ENCODE assay signal across 15 cellular contexts in the genomic region with DNA sequence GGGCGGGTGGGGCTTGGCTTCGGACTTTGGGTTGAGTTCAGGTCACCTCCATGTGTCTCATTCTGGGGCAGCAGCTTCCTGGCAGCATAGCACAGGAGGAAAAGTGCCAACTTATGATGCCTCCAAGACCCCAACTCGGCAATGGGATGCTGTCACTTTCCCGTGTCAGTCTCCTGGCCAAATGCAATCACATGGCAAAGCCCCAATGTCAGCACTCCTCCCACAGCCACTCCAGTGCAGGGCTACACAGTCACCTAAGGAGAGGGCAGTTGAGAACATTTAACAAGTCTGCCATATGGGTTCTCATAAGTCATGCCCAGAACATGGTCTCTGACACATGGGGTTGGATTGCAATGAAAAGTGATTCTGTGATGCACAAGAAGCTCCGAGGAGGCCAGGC. TPM values are rescaled to one million over a fixed set of nuclear protein-coding genes. Genes with fewer than 3 reads are reported as not detected.
A peak's percentile ranks its signal among the peaks of the same experiment; 100 is the strongest.
DNase-seq lines count a peak whose midpoint lies in the region; ATAC-seq, FAIRE-seq and TF ChIP-seq lines count a peak whose summit lies in the region.
"Had no signal": no experiment of that assay in that cellular context is flagged by ENCODE, and none has a peak within 500 bp of the region (broad histone marks: within the 10 kb centered on the region; RNA-seq: fewer than 3 reads in every experiment).

No MANE protein-coding gene starts in this region.

- POLR2A ChIA-PET in MCF 10A (lab: Yijun Ruan, JAX): interaction anchor here (0.6 to 12.3 kb wide), 8 partner anchors 8 to 284 kb away, joined by 3 to 171 read pairs (median 35); a partner anchor contains a TSS

- no peak overlapping the region for H3K4me3 Mint-ChIP-seq in activated CD8-positive, alpha-beta memory T cell treated with anti-CD3 and anti-CD28 coated beads, Interleukin-2, amount 10 ng/mL, durations not matched to agents 7 days and 5 days
- H3K4me3 Mint-ChIP-seq in MCF 10A (ENCODE audit: unreplicated experiment): peak overlapping the region; percentile 76
- H3K4me3 Mint-ChIP-seq: activated CD8-positive, alpha-beta T cell treated with anti-CD3 and anti-CD28 coated beads for 36 hours; brain; neural progenitor cell; stimulated activated naive CD8-positive, alpha-beta T cell treated with anti-CD3 and anti-CD28 coated beads, Interleukin-15, amount 100 ng/mL, for 72 hours had no signal

- intact Hi-C loops in MCF 10A (cut with micrococcal nuclease): loop anchor here (2.0 kb wide), 1 partner anchor 14 kb away; no protein-coding TSS in a partner anchor
- intact Hi-C loops in left cardiac atrium (cut with DNase I): no loop called here
- intact Hi-C loops in lower leg skin (cut with DNase I; ENCODE audit: low total_unique reads): no loop called here

- no peak for ATAC-seq in activated CD8-positive, alpha-beta memory T cell treated with anti-CD3 and anti-CD28 coated beads, Interleukin-2, amount 10 ng/mL, durations not matched to agents 7 days and 5 days
- ATAC-seq in left cardiac atrium (peak; percentile 91 to 92), GM21528 (IDR thresholded peaks at IDR 0.05; ENCODE audit: low FRiP score, unreplicated experiment) (no peak)
- ATAC-seq: activated CD8-positive, alpha-beta T cell treated with anti-CD3 and anti-CD28 coated beads for 36 hours; stimulated activated naive CD8-positive, alpha-beta T cell treated with anti-CD3 and anti-CD28 coated beads, Interleukin-15, amount 100 ng/mL, for 72 hours had no signal

- H3K4me3 ChIP-seq in lower leg skin (ENCODE audit: low read depth, poor library complexity, severe bottlenecking): no peak overlapping the region
- H3K4me3 ChIP-seq: neural progenitor cell had no signal

- H3K9me3 Mint-ChIP-seq in activated CD8-positive, alpha-beta memory T cell treated with anti-CD3 and anti-CD28 coated beads, Interleukin-2, amount 10 ng/mL, durations not matched to agents 7 days and 5 days (ENCODE audit: low read depth): no peaks in the 10 kb centered on the region
- H3K9me3 Mint-ChIP-seq in MCF 10A (ENCODE audit: unreplicated experiment): no peaks in the 10 kb centered on the region
- H3K9me3 Mint-ChIP-seq: activated CD8-positive, alpha-beta T cell treated with anti-CD3 and anti-CD28 coated beads for 36 hours; neural progenitor cell; stimulated activated naive CD8-positive, alpha-beta T cell treated with anti-CD3 and anti-CD28 coated beads, Interleukin-15, amount 100 ng/mL, for 72 hours had no signal

- H3K27me3 Mint-ChIP-seq in activated CD8-positive, alpha-beta memory T cell treated with anti-CD3 and anti-CD28 coated beads, Interleukin-2, amount 10 ng/mL, durations not matched to agents 7 days and 5 days: no peaks in the 10 kb centered on the region
- H3K27me3 Mint-ChIP-seq in MCF 10A (ENCODE audit: insufficient read depth, unreplicated experiment): no peaks in the 10 kb centered on the region
- H3K27me3 Mint-ChIP-seq: activated CD8-positive, alpha-beta T cell treated with anti-CD3 and anti-CD28 coated beads for 36 hours; stimulated activated naive CD8-positive, alpha-beta T cell treated with anti-CD3 and anti-CD28 coated beads, Interleukin-15, amount 100 ng/mL, for 72 hours had no signal

- no peak overlapping the region for H3K27ac Mint-ChIP-seq in activated CD8-positive, alpha-beta memory T cell treated with anti-CD3 and anti-CD28 coated beads, Interleukin-2, amount 10 ng/mL, durations not matched to agents 7 days and 5 days
- H3K27ac Mint-ChIP-seq in MCF 10A (ENCODE audit: low read depth, unreplicated experiment): peak overlapping the region; percentile 100
- H3K27ac Mint-ChIP-seq: activated CD8-positive, alpha-beta T cell treated with anti-CD3 and anti-CD28 coated beads for 36 hours; stimulated activated naive CD8-positive, alpha-beta T cell treated with anti-CD3 and anti-CD28 coated beads, Interleukin-15, amount 100 ng/mL, for 72 hours had no signal

- H3K4me1 Mint-ChIP-seq in activated CD8-positive, alpha-beta memory T cell treated with anti-CD3 and anti-CD28 coated beads, Interleukin-2, amount 10 ng/mL, durations not matched to agents 7 days and 5 days: peaks cover 21% of the 10 kb centered on the region
- H3K4me1 Mint-ChIP-seq in MCF 10A (ENCODE audit: insufficient read depth, unreplicated experiment): peaks cover 45% of the 10 kb centered on the region

- peak; percentile 47 for DNase-seq in activated CD8-positive, alpha-beta memory T cell treated with anti-CD3 and anti-CD28 coated beads for 24 hours
- DNase-seq in activated CD8-positive, alpha-beta memory T cell treated with anti-CD3 and anti-CD28 coated beads, Interleukin-2, amount 10 ng/mL, durations not matched to agents 7 days and 5 days: no peak
- peak; percentile 27 for DNase-seq in MCF 10A (ENCODE audit: unreplicated experiment)
- DNase-seq in left cardiac atrium: peak; percentile 71
- DNase-seq in DMS79 (lab: John Stamatoyannopoulos, UW): no peak
- no peak for DNase-seq in frontal cortex (ENCODE audit: low spot score in 2 of 2)
- DNase-seq in lower leg skin (ENCODE audit: low spot score in 2 of 2): no peak
- DNase-seq: activated CD8-positive, alpha-beta T cell treated with anti-CD3 and anti-CD28 coated beads for 36 hours; activated effector memory CD4-positive, alpha-beta T cell treated with Interleukin-2 at 50 U/mL for 16 hours; Caco-2; stimulated activated naive CD8-positive, alpha-beta T cell treated with anti-CD3 and anti-CD28 coated beads, Interleukin-15, amount 100 ng/mL, for 72 hours had no signal

- CTCF ChIA-PET in activated CD8-positive, alpha-beta memory T cell treated with anti-CD3 and anti-CD28 coated beads, Interleukin-2, amount 10 ng/mL, durations not matched to agents 7 days and 5 days (lab: Charles Lee): interaction anchor here (0.5 to 0.8 kb wide), 2 partner anchors 16 to 179 kb away, joined by 3 read pairs; no protein-coding TSS in a partner anchor
- CTCF ChIA-PET in MCF 10A (lab: Yijun Ruan, JAX): interaction anchor here (0.6 to 3.2 kb wide), 8 partner anchors 8 to 341 kb away, joined by 3 to 25 read pairs (median 4); a partner anchor contains a TSS

- BruUV-seq in MCF 10A (replicated peaks; lab: Mats Ljungman, UMichigan): no TSS peak

- TF ChIP-seq POLR2A in lower leg skin (IDR thresholded peaks at IDR 0.05): no peak

- 42 to 53% methylated on average over 5 of the region's 5 CpGs for WGBS in lower leg skin, 2 donors

- peaks cover 29% of the 10 kb centered on the region for H3K36me3 Mint-ChIP-seq in activated CD8-positive, alpha-beta memory T cell treated with anti-CD3 and anti-CD28 coated beads, Interleukin-2, amount 10 ng/mL, durations not matched to agents 7 days and 5 days
- peaks cover 63% of the 10 kb centered on the region for H3K36me3 Mint-ChIP-seq in MCF 10A (ENCODE audit: insufficient read depth, unreplicated experiment)
- H3K36me3 Mint-ChIP-seq: brain had no signal

- no peak for TF ChIP-seq CTCF in MCF 10A (IDR thresholded peaks at IDR 0.05; ENCODE audit: unreplicated experiment)
- no peak for TF ChIP-seq CTCF in lower leg skin (IDR thresholded peaks at IDR 0.05)

- FAIRE-seq in frontal cortex (lab: Jason Lieb, UNC): no peak
- FAIRE-seq: A204.1 had no signal

RNA-seq across cellular contexts. Expression of a gene that starts 26.7 kb away (rescaled TPM):
- 10 to 100 TPM; 16.1 to 17.1 TPM for total RNA-seq in activated CD8-positive, alpha-beta memory T cell treated with anti-CD3 and anti-CD28 coated beads, Interleukin-2, amount 10 ng/mL, durations not matched to agents 7 days and 5 days
- total RNA-seq in MCF 10A (2022) (50.1 and 53.2 TPM in 2 replicates), left cardiac atrium (10 to 100 TPM; 18.4 to 28.7 TPM), frontal cortex (1.6 TPM), lower leg skin (10 to 100 TPM in 1 of 4 donors, 1 to 10 TPM in 3; 8.4 to 12.9 (median 9.5) TPM)

Comparison
In these comparisons a context has a peak if more than half of its experiments do, and no peak if none do; other contexts are left out.
1. DNase-seq: peak in activated CD8-positive, alpha-beta memory T cell treated with anti-CD3 and anti-CD28 coated beads for 24 hours (single experiment), MCF 10A (single experiment) and left cardiac atrium (single experiment); none in activated CD8-positive, alpha-beta memory T cell treated with anti-CD3 and anti-CD28 coated beads, Interleukin-2, amount 10 ng/mL, durations not matched to agents 7 days and 5 days (single experiment), DMS79 (single experiment), frontal cortex (0 of 2) and lower leg skin (0 of 2).
2. ATAC-seq: peak in left cardiac atrium (2 of 2); none in activated CD8-positive, alpha-beta memory T cell treated with anti-CD3 and anti-CD28 coated beads, Interleukin-2, amount 10 ng/mL, durations not matched to agents 7 days and 5 days (single experiment) and GM21528 (single experiment).